Comparison of ENCODE assay signal across 1 cellular context in genomic region chr11:60193687-60194433, GRCh38.
TF ChIP-seq lines count a peak whose summit lies in the region.

No MANE protein-coding gene starts in this region.

TF ChIP-seq in GM23338, 12 proteins besides CTCF, POLR2A, EP300 and RAD21 (continued from another document):
- TF ChIP-seq REST (IDR thresholded peaks at IDR 0.05; ENCODE audit: unreplicated experiment) (no peak), ETS1 (IDR thresholded peaks at IDR 0.05) (no peak), ZNF114 (CRISPR knock-in tag; IDR thresholded peaks at IDR 0.05) (no peak)
TF ChIP-seq in GM23338: peak in this region for 0.
